In genomic region chr19:2253106-2254051, GRCh38 we compare ENCODE assay signal across 8 cellular contexts. TPM values are rescaled to one million over a fixed set of nuclear protein-coding genes. Genes with fewer than 3 reads are reported as not detected.
DNase-seq lines count a peak whose midpoint lies in the region; ATAC-seq, FAIRE-seq and TF ChIP-seq lines count a peak whose summit lies in the region.

No MANE protein-coding gene starts in this region.

- TF ChIP-seq CTCF in RWPE2 (IDR thresholded peaks at IDR 0.05; ENCODE audit: poor library complexity, severe bottlenecking) (no peak), coronary artery (IDR thresholded peaks at IDR 0.05) (no peak), retinal pigment epithelial cell (conservative IDR thresholded peaks at IDR 0.05; ENCODE audit: low read depth, low read length) (peak; percentile 33), sigmoid colon (IDR thresholded peaks at IDR 0.05) (no peak)

- H3K9me3 ChIP-seq in RWPE2 (ENCODE audit: severe bottlenecking) = no peaks in the 10 kb centered on the region
- no peaks in the 10 kb centered on the region for H3K9me3 ChIP-seq in sigmoid colon

- no peak for TF ChIP-seq EP300 in sigmoid colon (IDR thresholded peaks at IDR 0.05)

- FAIRE-seq in GM12891 (lab: Jason Lieb, UNC) = peak; percentile 56

- DNase-seq in GM12891 (ENCODE audit: insufficient read length, low spot score) (no peak), RWPE2 (ENCODE audit: low spot score) (peak; percentile 54), coronary artery (ENCODE audit: low spot score) (no peak), retinal pigment epithelial cell (ENCODE audit: low read depth) (no peak), GM19240 (ENCODE audit: insufficient read length, low spot score) (no peak), sigmoid colon (no peak), posterior vena cava (ENCODE audit: low spot score) (no peak), middle frontal gyrus (ENCODE audit: extremely low spot score, low spot score) (no peak)

- no peak overlapping the region for H3K4me3 ChIP-seq in RWPE2 (ENCODE audit: severe bottlenecking)
- peak overlapping the region; percentile 57 for H3K4me3 ChIP-seq in coronary artery
- no peak overlapping the region for H3K4me3 ChIP-seq in retinal pigment epithelial cell (ENCODE audit: low read length)
- peak overlapping the region in 2 of 4 donors; percentile 8 to 9 for H3K4me3 ChIP-seq in sigmoid colon

- intact Hi-C loops in sigmoid colon (cut with DNase I) (no loop called here), posterior vena cava (cut with DNase I) (no loop called here)

- H3K27ac ChIP-seq in RWPE2 (ENCODE audit: poor library complexity, severe bottlenecking) (no peak overlapping the region), coronary artery (no peak overlapping the region), sigmoid colon (no peak overlapping the region)

- TF ChIP-seq POLR2A in GM12891 (IDR thresholded peaks at IDR 0.05; ENCODE audit: low read depth, low read length) (no peak), sigmoid colon (IDR thresholded peaks at IDR 0.05) (no peak)

- 5% methylated on average over 76 of the region's 76 CpGs for WGBS in sigmoid colon, 2 donors

- H3K27me3 ChIP-seq in RWPE2 (ENCODE audit: insufficient read depth, poor library complexity, severe bottlenecking) = peaks cover 43% of the 10 kb centered on the region
- peaks cover 47 to 54% (median 48%) of the 10 kb centered on the region in 3 donors for H3K27me3 ChIP-seq in sigmoid colon

- no peak for ATAC-seq in RWPE2 (ENCODE audit: low read depth)

- H3K4me1 ChIP-seq in RWPE2 (ENCODE audit: insufficient read depth, poor library complexity, severe bottlenecking) (no peaks in the 10 kb centered on the region), sigmoid colon (peaks cover 0 to 42% (median 37%) of the 10 kb centered on the region in 4 donors)

- H3K36me3 ChIP-seq in RWPE2 (ENCODE audit: low read depth) = no peaks in the 10 kb centered on the region
- H3K36me3 ChIP-seq in sigmoid colon = peaks cover 0 to 9% (median 2%) of the 10 kb centered on the region in 4 donors

TF ChIP-seq in GM12891, 5 proteins besides CTCF, POLR2A, EP300 and RAD21:
- TF ChIP-seq POLR2AphosphoS5 (IDR thresholded peaks at IDR 0.05; ENCODE audit: low read depth, low read length) (no peak), PAX5 (IDR thresholded peaks at IDR 0.05; ENCODE audit: insufficient read depth, low read length, severe bottlenecking) (no peak), TAF1 (IDR thresholded peaks at IDR 0.05; ENCODE audit: low read depth, low read length) (no peak), POU2F2 (IDR thresholded peaks at IDR 0.05; ENCODE audit: low read depth, low read length) (no peak), SPI1 (IDR thresholded peaks at IDR 0.05; ENCODE audit: low read depth, low read length) (no peak)

RNA-seq across cellular contexts. Expression of gene JSRP1, which starts 2.8 kb away (rescaled TPM):
- 0.41 TPM for polyA plus RNA-seq in GM12891 (2012; ENCODE audit: low read depth, missing spikeins)
- total RNA-seq in sigmoid colon (under 1 TPM in 1 of 4 donors, not detected in 3; 0.36 TPM), posterior vena cava (not detected)
- 1 to 10 TPM in 2 of 3 donors, not detected in 1; 1.0 to 1.6 TPM for polyA plus RNA-seq in sigmoid colon

RNA-seq across cellular contexts. Expression of gene AMH, which starts 4.3 kb away (rescaled TPM):
- polyA plus RNA-seq in GM12891 (2012; ENCODE audit: low read depth, missing spikeins) = 0.19 TPM
- total RNA-seq in sigmoid colon (1 to 10 TPM in 2 of 4 donors, under 1 TPM in 1, not detected in 1; 0.99 to 1.9 (median 1.8) TPM), posterior vena cava (1 to 10 TPM in 1 of 2 donors, under 1 TPM in 1; 0.46 to 1.1 TPM)
- 1 to 10 TPM in 1 of 3 donors, under 1 TPM in 1, not detected in 1; 0.69 to 3.3 TPM for polyA plus RNA-seq in sigmoid colon

RNA-seq across cellular contexts. Expression of gene SF3A2, which starts 16.8 kb away (rescaled TPM):
- polyA plus RNA-seq in GM12891 (2012; ENCODE audit: low read depth, missing spikeins) = 66.1 TPM
- total RNA-seq in sigmoid colon = 10 to 100 TPM; 17.5 to 59.8 (median 24.4) TPM
- polyA plus RNA-seq in sigmoid colon = 10 to 100 TPM; 16.9 to 61.3 (median 26.4) TPM
- total RNA-seq in posterior vena cava = 10 to 100 TPM; 35.0 to 36.6 TPM

RNA-seq across cellular contexts. Expression of gene PLEKHJ1, which starts 17.2 kb away (rescaled TPM):
- polyA plus RNA-seq in GM12891 (2012; ENCODE audit: low read depth, missing spikeins) = 66.6 TPM
- 10 to 100 TPM; 40.7 to 57.3 (median 42.8) TPM for total RNA-seq in sigmoid colon
- 100 to 1,000 TPM; 228 to 255 (median 247) TPM for polyA plus RNA-seq in sigmoid colon
- 10 to 100 TPM; 24.3 to 27.6 TPM for total RNA-seq in posterior vena cava

RNA-seq across cellular contexts. Expression of gene PEAK3, which starts 28.6 kb away (rescaled TPM):
- 0.49 TPM for polyA plus RNA-seq in GM12891 (2012; ENCODE audit: low read depth, missing spikeins)
- under 1 TPM; 0.41 to 0.82 (median 0.63) TPM for total RNA-seq in sigmoid colon
- under 1 TPM; under 0.01 to 0.74 (median 0.46) TPM for polyA plus RNA-seq in sigmoid colon
- 1 to 10 TPM in 1 of 2 donors, under 1 TPM in 1; 0.90 to 2.0 TPM for total RNA-seq in posterior vena cava
